Comparison of ENCODE assay signal across 1 cellular context in the genomic region with DNA sequence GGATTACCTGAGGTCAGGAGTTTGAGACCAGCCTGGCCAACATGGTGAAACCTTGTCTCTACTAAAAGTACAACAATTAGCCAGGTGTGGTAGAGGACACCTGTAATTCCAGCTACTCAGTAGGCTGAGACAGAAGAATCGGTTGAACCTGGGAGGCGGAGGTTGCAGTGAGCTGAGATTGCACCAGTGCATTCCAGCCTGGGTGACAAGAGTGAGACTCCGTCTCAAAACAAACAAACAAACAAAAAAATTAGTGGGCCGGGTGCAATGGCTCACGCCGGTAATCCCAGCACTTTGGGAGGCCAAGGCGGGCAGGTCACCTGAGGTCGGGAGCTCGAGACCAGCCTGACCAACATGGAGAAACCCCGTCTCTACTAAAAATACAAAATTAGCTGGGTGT. TPM values are rescaled to one million over a fixed set of nuclear protein-coding genes. Genes with fewer than 3 reads are reported as not detected.
"Had no signal": no experiment of that assay in that cellular context is flagged by ENCODE, and none has a peak within 500 bp of the region (broad histone marks: within the 10 kb centered on the region; RNA-seq: fewer than 3 reads in every experiment).

No MANE protein-coding gene starts in this region.

RNA-seq across cellular contexts. Expression of a gene that starts 36.9 kb away (rescaled TPM):
- total RNA-seq: ascending aorta had no signal
